In the genomic region with DNA sequence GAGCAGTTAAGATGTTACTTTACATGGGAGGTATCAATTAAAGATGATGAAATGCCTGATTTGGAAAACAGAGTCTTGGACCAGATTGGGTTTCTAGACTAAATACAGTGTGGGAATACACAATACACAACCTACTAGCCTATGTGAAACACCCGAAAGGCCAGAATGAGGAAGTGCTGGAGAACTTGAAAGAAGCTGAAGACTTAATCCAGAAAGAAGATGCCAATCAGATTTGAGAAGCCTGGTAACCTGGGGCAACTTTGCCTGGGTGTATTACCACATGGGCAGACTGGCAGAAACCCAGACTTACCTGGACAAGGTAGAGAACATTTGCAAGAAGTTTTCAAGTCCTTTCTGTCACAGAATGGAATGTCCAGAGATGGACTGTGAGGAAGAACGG, we compare ENCODE assay signal across 2 cellular contexts.
TF ChIP-seq lines count a peak whose summit lies in the region.

No MANE protein-coding gene starts in this region.

TF ChIP-seq in K562, 482 proteins besides CTCF, POLR2A, EP300 and RAD21:
- peak; percentile 85 for TF ChIP-seq SPI1 (IDR thresholded peaks at IDR 0.05; ENCODE audit: borderline replicate concordance, low read depth, low read length)
- TF ChIP-seq, protein P1, sequence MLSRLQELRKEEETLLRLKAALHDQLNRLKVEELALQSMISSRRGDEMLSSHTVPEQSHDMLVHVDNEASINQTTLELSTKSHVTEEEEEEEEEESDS (CRISPR knock-in tag; IDR thresholded peaks at IDR 0.05), result no peak

TF ChIP-seq in SK-N-SH treated with all-trans-retinoic acid at 6 μM for 48 hours, 23 proteins besides CTCF, POLR2A, EP300 and RAD21:
- no peak for TF ChIP-seq ESRRG (CRISPR knock-in tag; IDR thresholded peaks at IDR 0.05)
- no peak for TF ChIP-seq OSR1 (CRISPR knock-in tag; IDR thresholded peaks at IDR 0.05)
- TF ChIP-seq, protein P2, sequence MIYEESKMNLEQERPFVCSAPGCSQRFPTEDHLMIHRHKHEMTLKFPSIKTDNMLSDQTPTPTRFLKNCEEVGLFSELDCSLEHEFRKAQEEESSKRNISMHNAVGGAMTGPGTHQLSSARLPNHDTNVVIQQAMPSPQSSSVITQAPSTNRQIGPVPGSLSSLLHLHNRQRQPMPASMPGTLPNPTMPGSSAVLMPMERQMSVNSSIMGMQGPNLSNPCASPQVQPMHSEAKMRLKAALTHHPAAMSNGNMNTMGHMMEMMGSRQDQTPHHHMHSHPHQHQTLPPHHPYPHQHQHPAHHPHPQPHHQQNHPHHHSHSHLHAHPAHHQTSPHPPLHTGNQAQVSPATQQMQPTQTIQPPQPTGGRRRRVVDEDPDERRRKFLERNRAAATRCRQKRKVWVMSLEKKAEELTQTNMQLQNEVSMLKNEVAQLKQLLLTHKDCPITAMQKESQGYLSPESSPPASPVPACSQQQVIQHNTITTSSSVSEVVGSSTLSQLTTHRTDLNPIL (CRISPR knock-in tag; IDR thresholded peaks at IDR 0.05; ENCODE audit: low read depth), result no peak
- no peak for TF ChIP-seq BACH2 (CRISPR knock-in tag; IDR thresholded peaks at IDR 0.05; ENCODE audit: borderline replicate concordance)
- no peak for TF ChIP-seq TCF4 (CRISPR knock-in tag; IDR thresholded peaks at IDR 0.05; ENCODE audit: borderline replicate concordance)
